8 cellular contexts compared by ENCODE assay signal in the genomic region with DNA sequence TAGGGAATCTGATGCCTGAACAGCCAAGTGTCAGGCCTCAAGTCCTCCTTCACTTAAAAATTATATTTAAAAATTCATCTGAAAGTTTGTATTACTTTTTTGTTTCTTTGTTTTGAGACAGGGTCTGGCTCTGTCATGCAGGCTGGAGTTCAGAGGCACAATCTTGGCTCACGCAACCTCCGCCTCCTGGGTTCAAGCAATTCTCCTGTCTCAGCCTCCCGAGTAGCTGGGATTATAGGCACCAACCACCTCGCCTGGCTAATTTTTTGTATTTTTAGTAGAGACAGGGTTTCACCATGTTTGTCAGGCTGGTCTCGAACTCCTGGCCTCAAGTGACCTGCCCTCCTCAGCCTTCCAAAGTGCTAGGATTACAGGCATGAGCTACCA. TPM values are rescaled to one million over a fixed set of nuclear protein-coding genes. Genes with fewer than 3 reads are reported as not detected.
A peak's percentile ranks its signal among the peaks of the same experiment; 100 is the strongest.
DNase-seq lines count a peak whose midpoint lies in the region; ATAC-seq, FAIRE-seq and TF ChIP-seq lines count a peak whose summit lies in the region.
"Not testable (repeated sequence)": the region's sequence is repeated elsewhere in the genome, so short reads cannot be mapped to it uniquely, and the experiment has no call there.

No MANE protein-coding gene starts in this region.

- intact Hi-C loops in activated CD4-positive, alpha-beta memory T cell treated with anti-CD3 and anti-CD28 coated beads for 36 hours (cut with micrococcal nuclease), result loop anchor here (1.0 to 5.0 kb wide), 10 partner anchors 13 to 1617 kb away; a partner anchor contains a TSS
- intact Hi-C loops in activated T-helper 2 cell treated with anti-CD3 and anti-CD28 coated beads, Interferon-gamma antibody, Interleukin-2, Interleukin-4, amounts not matched to agents 10 μg/mL and 5 μg/mL and 100 μg/mL, durations not matched to agents 14 hours and 24 hours and 36 hours (cut with micrococcal nuclease), result loop anchor here (1.0 to 10.0 kb wide), 10 partner anchors 7 to 1025 kb away; a partner anchor contains a TSS
- intact Hi-C loops in GM12878 (cut with micrococcal nuclease; ENCODE audit: unreplicated experiment), result loop anchor here (1.0 to 5.0 kb wide), 4 partner anchors 22 to 1067 kb away; no protein-coding TSS in a partner anchor

- RAD21 ChIA-PET in GM12878 (lab: Charles Lee; ENCODE audit: unreplicated experiment), result interaction anchor here (1.0 to 2.8 kb wide), 14 partner anchors 10 to 486 kb away, joined by 3 to 26 read pairs (median 5); a partner anchor contains a TSS

- ATAC-seq in GM18498 (IDR thresholded peaks at IDR 0.05; ENCODE audit: unreplicated experiment), result peak; percentile 3
- peak; percentile 2 for ATAC-seq in HG02623 (IDR thresholded peaks at IDR 0.05; ENCODE audit: unreplicated experiment)
- ATAC-seq in GM12878, result not testable (repeated sequence)

- H3K27me3 Mint-ChIP-seq in activated CD4-positive, alpha-beta memory T cell treated with anti-CD3 and anti-CD28 coated beads for 36 hours; activated T-helper 2 cell treated with anti-CD3 and anti-CD28 coated beads, Interferon-gamma antibody, Interleukin-2, Interleukin-4, amounts not matched to agents 10 μg/mL and 5 μg/mL and 100 μg/mL, durations not matched to agents 14 hours and 24 hours and 36 hours (ENCODE audit: low read depth): not testable (repeated sequence)

- SMC1A ChIA-PET in GM12878 (lab: Charles Lee; ENCODE audit: uncharacterized antibody, unreplicated experiment), result interaction anchor here (1.0 to 4.5 kb wide), 20 partner anchors 8 to 149 kb away, joined by 3 to 37 read pairs (median 5); no protein-coding TSS in a partner anchor

- H3K4me2 ChIP-seq in OCI-LY3 (ENCODE audit: low read length), result peak overlapping the region; percentile 83
- peak overlapping the region; percentile 90 for H3K4me2 ChIP-seq in GM12878 (ENCODE audit: control insufficient read depth, insufficient read depth)
- not testable (repeated sequence) for H3K4me2 ChIP-seq in osteoblast (ENCODE audit: insufficient read depth, low read length)

- not testable (repeated sequence) for H3K27me3 ChIP-seq in OCI-LY3 (ENCODE audit: low read depth, low read length); GM12878 (replicated peaks in 1 of 2; ENCODE audit: control insufficient read depth in 2 of 2, insufficient read depth in 2 of 2, low read length in 1 of 2); osteoblast (ENCODE audit: insufficient read depth, low read length)

- H3K4me1 ChIP-seq in OCI-LY3 (ENCODE audit: low read length), result peaks cover 53% of the 10 kb centered on the region
- peaks cover 43% of the 10 kb centered on the region for H3K4me1 ChIP-seq in GM12878 (ENCODE audit: control insufficient read depth, insufficient read depth, low read length)
- not testable (repeated sequence) for H3K4me1 ChIP-seq in osteoblast (ENCODE audit: insufficient read depth, low read length)

- not testable (repeated sequence) for DNase-seq in activated CD4-positive, alpha-beta memory T cell treated with anti-CD3 and anti-CD28 coated beads for 36 hours; activated T-helper 2 cell treated with anti-CD3 and anti-CD28 coated beads, Interferon-gamma antibody, Interleukin-2, Interleukin-4, amounts not matched to agents 10 μg/mL and 5 μg/mL and 100 μg/mL, durations not matched to agents 14 hours and 24 hours and 36 hours (ENCODE audit: low spot score); GM12878 (ENCODE audit: low read depth, low spot score); osteoblast (ENCODE audit: insufficient read length, low spot score, missing footprints); substantia nigra (lab: John Stamatoyannopoulos, UW)

- H2AFZ ChIP-seq in OCI-LY3 (ENCODE audit: low read depth, low read length), result peak overlapping the region; percentile 78
- peak overlapping the region; percentile 63 for H2AFZ ChIP-seq in GM12878 (ENCODE audit: control insufficient read depth, low read depth, low read length)
- peak overlapping the region; percentile 6 for H2AFZ ChIP-seq in osteoblast (ENCODE audit: low read length)

- FAIRE-seq in GM12878 (lab: Jason Lieb, UNC), result not testable (repeated sequence)

- H3K9me3 ChIP-seq in OCI-LY3 (ENCODE audit: insufficient read depth, low read length); GM12878 (replicated peaks; ENCODE audit: control insufficient read depth, insufficient read depth, low read length); osteoblast (ENCODE audit: low read depth, low read length): not testable (repeated sequence)

- H3K4me3 ChIP-seq in OCI-LY3 (ENCODE audit: low read length), result peak overlapping the region; percentile 60
- not testable (repeated sequence) for H3K4me3 ChIP-seq in GM12878; osteoblast (ENCODE audit: insufficient read depth, low read length)

- not testable (repeated sequence) for H3K36me3 Mint-ChIP-seq in activated CD4-positive, alpha-beta memory T cell treated with anti-CD3 and anti-CD28 coated beads for 36 hours; activated T-helper 2 cell treated with anti-CD3 and anti-CD28 coated beads, Interferon-gamma antibody, Interleukin-2, Interleukin-4, amounts not matched to agents 10 μg/mL and 5 μg/mL and 100 μg/mL, durations not matched to agents 14 hours and 24 hours and 36 hours (ENCODE audit: low read depth)

- POLR2A ChIA-PET in activated CD4-positive, alpha-beta memory T cell treated with anti-CD3 and anti-CD28 coated beads for 36 hours (lab: Charles Lee), result interaction anchor here (0.5 to 2.0 kb wide), 9 partner anchors 8 to 273 kb away, joined by 3 to 24 read pairs (median 4); a partner anchor contains a TSS
- POLR2A ChIA-PET in GM12878 (lab: Charles Lee), result interaction anchor here (0.8 to 2.0 kb wide), 6 partner anchors 11 to 23 kb away, joined by 3 to 16 read pairs (median 8); no protein-coding TSS in a partner anchor

- H3K9me3 Mint-ChIP-seq in activated CD4-positive, alpha-beta memory T cell treated with anti-CD3 and anti-CD28 coated beads for 36 hours; activated T-helper 2 cell treated with anti-CD3 and anti-CD28 coated beads, Interferon-gamma antibody, Interleukin-2, Interleukin-4, amounts not matched to agents 10 μg/mL and 5 μg/mL and 100 μg/mL, durations not matched to agents 14 hours and 24 hours and 36 hours: not testable (repeated sequence)

- BruUV-seq in GM12878 (replicated peaks; lab: Mats Ljungman, UMichigan), result TSS peak; percentile 78

- H3K27ac Mint-ChIP-seq in activated CD4-positive, alpha-beta memory T cell treated with anti-CD3 and anti-CD28 coated beads for 36 hours, result peak overlapping the region; percentile 94
- peak overlapping the region; percentile 96 for H3K27ac Mint-ChIP-seq in activated T-helper 2 cell treated with anti-CD3 and anti-CD28 coated beads, Interferon-gamma antibody, Interleukin-2, Interleukin-4, amounts not matched to agents 10 μg/mL and 5 μg/mL and 100 μg/mL, durations not matched to agents 14 hours and 24 hours and 36 hours

- TF ChIP-seq EP300 in GM12878 (IDR thresholded peaks at IDR 0.05; ENCODE audit: borderline replicate concordance in 1 of 2, control insufficient read depth in 1 of 2, low read depth in 2 of 2, low read length in 2 of 2), result not testable (repeated sequence)

- H3K4me1 Mint-ChIP-seq in activated CD4-positive, alpha-beta memory T cell treated with anti-CD3 and anti-CD28 coated beads for 36 hours (ENCODE audit: low read depth), result peaks cover 59% of the 10 kb centered on the region
- H3K4me1 Mint-ChIP-seq in activated T-helper 2 cell treated with anti-CD3 and anti-CD28 coated beads, Interferon-gamma antibody, Interleukin-2, Interleukin-4, amounts not matched to agents 10 μg/mL and 5 μg/mL and 100 μg/mL, durations not matched to agents 14 hours and 24 hours and 36 hours (ENCODE audit: low read depth), result peaks cover 65% of the 10 kb centered on the region

- not testable (repeated sequence) for H3K79me2 ChIP-seq in OCI-LY3 (ENCODE audit: low read length); GM12878 (ENCODE audit: control insufficient read depth, insufficient read depth, low read length); osteoblast (ENCODE audit: insufficient read depth, low read length)

- not testable (repeated sequence) for H3K36me3 ChIP-seq in OCI-LY3 (replicated peaks; ENCODE audit: low read depth, low read length); GM12878 (ENCODE audit: control insufficient read depth in 2 of 2, insufficient read depth in 2 of 2, low read length in 1 of 2); osteoblast (ENCODE audit: insufficient read depth, low read length)

- H3K27ac ChIP-seq in OCI-LY3 (ENCODE audit: low read length) (peak overlapping the region; percentile 85), GM12878 (ENCODE audit: control insufficient read depth, insufficient read depth) (peak overlapping the region; percentile 96), substantia nigra (ENCODE audit: low read depth, low read length, poor library complexity, severe bottlenecking) (peak overlapping the region; percentile 30)
- not testable (repeated sequence) for H3K27ac ChIP-seq in osteoblast (ENCODE audit: low read depth, low read length)

- not testable (repeated sequence) for H3K4me3 Mint-ChIP-seq in activated CD4-positive, alpha-beta memory T cell treated with anti-CD3 and anti-CD28 coated beads for 36 hours; activated T-helper 2 cell treated with anti-CD3 and anti-CD28 coated beads, Interferon-gamma antibody, Interleukin-2, Interleukin-4, amounts not matched to agents 10 μg/mL and 5 μg/mL and 100 μg/mL, durations not matched to agents 14 hours and 24 hours and 36 hours (ENCODE audit: low read depth)

- TF ChIP-seq CTCF in OCI-LY3 (IDR thresholded peaks at IDR 0.05; ENCODE audit: low read depth, low read length); GM12878 (IDR thresholded peaks at IDR 0.05 in 2 of 3, conservative IDR thresholded peaks at IDR 0.05 in 1 of 3; ENCODE audit: control insufficient read depth in 2 of 3, extremely low read depth in 1 of 3, insufficient read depth in 1 of 3, low read depth in 3 of 3, low read length in 3 of 3); osteoblast (IDR thresholded peaks at IDR 0.05; ENCODE audit: extremely low read depth, low read depth, low read length): not testable (repeated sequence)

- H4K20me1 ChIP-seq in OCI-LY3 (ENCODE audit: insufficient read depth, low read length); GM12878 (ENCODE audit: control insufficient read depth, insufficient read depth); osteoblast (ENCODE audit: insufficient read depth, low read length): not testable (repeated sequence)

- in situ Hi-C loops in GM12878 (cut with MboI), result not testable (repeated sequence)

- CTCF ChIA-PET in activated CD4-positive, alpha-beta memory T cell treated with anti-CD3 and anti-CD28 coated beads for 36 hours (lab: Charles Lee), result interaction anchor here (0.9 to 3.0 kb wide), 7 partner anchors 18 to 142 kb away, joined by 3 to 13 read pairs (median 5); a partner anchor contains a TSS
- CTCF ChIA-PET in GM12878 (lab: Yijun Ruan, JAX), result interaction anchor here (0.8 to 2.7 kb wide), 15 partner anchors 11 to 485 kb away, joined by 3 to 18 read pairs (median 5); a partner anchor contains a TSS

- 41% methylated on average over 5 of the region's 5 CpGs for WGBS in GM12878 (ENCODE audit: insufficient coverage, insufficient replicate concordance, low lambda C conversion rate, missing lambda C conversion rate)

- not testable (repeated sequence) for TF ChIP-seq RAD21 in GM12878 (IDR thresholded peaks at IDR 0.05; ENCODE audit: insufficient read depth, low read depth, low read length)

- not testable (repeated sequence) for TF ChIP-seq POLR2A in GM12878 (IDR thresholded peaks at IDR 0.05; ENCODE audit: low read depth, low read length)

- H3K9ac ChIP-seq in OCI-LY3 (ENCODE audit: low read length), result peak overlapping the region; percentile 53; the same call in 1 of the 2 replicates
- H3K9ac ChIP-seq in GM12878 (ENCODE audit: control insufficient read depth, insufficient read depth, low read length), result peak overlapping the region; percentile 60; the same call in 1 of the 2 replicates

RNA-seq across cellular contexts. Expression of a gene that starts 53.6 kb away (rescaled TPM):
- total RNA-seq in activated CD4-positive, alpha-beta memory T cell treated with anti-CD3 and anti-CD28 coated beads for 36 hours, result 10 to 100 TPM; 47.9 to 56.2 TPM
- 63.3 and 64.8 TPM in 2 replicates for total RNA-seq in activated T-helper 2 cell treated with anti-CD3 and anti-CD28 coated beads, Interferon-gamma antibody, Interleukin-2, Interleukin-4, amounts not matched to agents 10 μg/mL and 5 μg/mL and 100 μg/mL, durations not matched to agents 14 hours and 24 hours and 36 hours
- 134 and 138 TPM in 2 replicates for total RNA-seq in GM12878 (2013; cell fraction: nucleolus; rRNA removed)
- 24.6 and 31.7 TPM in 2 replicates for total RNA-seq in GM12878 (2014; rRNA removed)
- 50.3 and 53.0 TPM in 2 replicates for total RNA-seq in GM12878 (2014; rRNA removed; fragmentation: Illumina TruSeq; extraction: Trizol)
- total RNA-seq in GM12878 (2021), result 57.5 and 62.0 TPM in 2 replicates
- polyA plus RNA-seq in GM12878 (2011; ENCODE audit: low read depth), result 16.7 TPM
- 48.1 and 108 TPM in 2 replicates for polyA plus RNA-seq in GM12878 (2011; rRNA removed)
- 13.5 and 19.8 TPM in 2 replicates for polyA plus RNA-seq in GM12878 (2011; cell fraction: cytosol; rRNA removed)
- 23.7 and 36.3 TPM in 2 replicates for polyA plus RNA-seq in GM12878 (2011; cell fraction: nucleus; rRNA removed)
- 21.9 and 34.0 TPM in 2 replicates for polyA plus RNA-seq in GM12878 (2012)
- polyA plus RNA-seq in GM12878 (2014; fragmentation: Illumina TruSeq; extraction: Trizol), result 44.8 and 47.4 TPM in 2 replicates
- polyA plus RNA-seq in GM12878 (2014; fragmentation: Nextera tagmentation; extraction: Ambion mirVana), result 10 to 100 TPM; 37.4 to 40.3 TPM
- 22.5 and 31.1 TPM in 2 replicates for polyA plus RNA-seq in GM12878 (2014; rRNA removed)
- 10 to 100 TPM; 55.5 to 62.2 TPM for polyA plus RNA-seq in GM12878 (2016; fragmentation: Nextera tagmentation; extraction: Ambion mirVana)
- polyA minus RNA-seq in GM12878 (2011; rRNA and poly(A)+ RNA removed), result 29.6 and 59.3 TPM in 2 replicates
- polyA minus RNA-seq in GM12878 (2011; cell fraction: cytosol; rRNA and poly(A)+ RNA removed), result 16.8 and 25.0 TPM in 2 replicates
- 14.3 and 27.2 TPM in 2 replicates for polyA minus RNA-seq in GM12878 (2011; cell fraction: nucleus; rRNA and poly(A)+ RNA removed)
- total RNA-seq in osteoblast, result 70.1 and 79.3 TPM in 2 replicates

Comparison
In these comparisons a context has a peak if more than half of its experiments do, and no peak if none do; other contexts are left out.
1. H2AFZ ChIP-seq: peak in every context shown above with its lines; median percentile 78 in OCI-LY3; 63 in GM12878; 6 in osteoblast.